Comparison of ENCODE assay signal across 1 cellular context in genomic region chr18:74834424-74835309, GRCh38.
TF ChIP-seq lines count a peak whose summit lies in the region.

No MANE protein-coding gene starts in this region.

TF ChIP-seq in SK-N-SH treated with all-trans-retinoic acid at 6 μM for 48 hours, 23 proteins besides CTCF, POLR2A, EP300 and RAD21 (continued from another document):
- no peak for TF ChIP-seq TSHZ2 (CRISPR knock-in tag; IDR thresholded peaks at IDR 0.05)
- no peak for TF ChIP-seq POU6F1 (CRISPR knock-in tag; IDR thresholded peaks at IDR 0.05; ENCODE audit: borderline replicate concordance, low read depth)
- no peak for TF ChIP-seq ISL1 (CRISPR knock-in tag; IDR thresholded peaks at IDR 0.05)
- TF ChIP-seq SNAI2 (CRISPR knock-in tag; IDR thresholded peaks at IDR 0.05), result no peak
- no peak for TF ChIP-seq RARB (CRISPR knock-in tag; IDR thresholded peaks at IDR 0.05)
